8 cellular contexts compared by ENCODE assay signal in genomic region chr17:29145289-29146058, GRCh38. TPM values are rescaled to one million over a fixed set of nuclear protein-coding genes. Genes with fewer than 3 reads are reported as not detected.
DNase-seq lines count a peak whose midpoint lies in the region; ATAC-seq, FAIRE-seq and TF ChIP-seq lines count a peak whose summit lies in the region.

No MANE protein-coding gene starts in this region.

- no peak overlapping the region for H3K4me2 ChIP-seq in neural cell (ENCODE audit: low read length)

- TF ChIP-seq RAD21 in Ishikawa (IDR thresholded peaks at IDR 0.05; ENCODE audit: low read depth), result peak; percentile 72
- TF ChIP-seq RAD21 in neural cell (conservative IDR thresholded peaks at IDR 0.05), result peak; percentile 81

- peak; percentile 81 for TF ChIP-seq CTCF in Panc1 (IDR thresholded peaks at IDR 0.05)
- peak; percentile 63 to 77 (median 69) for TF ChIP-seq CTCF in esophagus muscularis mucosa (IDR thresholded peaks at IDR 0.05)
- peak; percentile 80 for TF ChIP-seq CTCF in neural cell (IDR thresholded peaks at IDR 0.05; ENCODE audit: poor library complexity, severe bottlenecking)
- TF ChIP-seq CTCF in tibial nerve (IDR thresholded peaks at IDR 0.05), result peak; percentile 65 to 79 (median 70)

- no peaks in the 10 kb centered on the region for H3K9me2 ChIP-seq in neural cell (ENCODE audit: insufficient read depth, low read length)

- peak; percentile 92 for FAIRE-seq in GM12892 (lab: Jason Lieb, UNC)

- H3K27me3 ChIP-seq in Panc1 (ENCODE audit: control insufficient read depth, insufficient read depth, low read length) (no peaks in the 10 kb centered on the region), esophagus muscularis mucosa (no peaks in the 10 kb centered on the region), neural cell (ENCODE audit: insufficient read depth, low read depth, low read length) (no peaks in the 10 kb centered on the region), tibial nerve (no peaks in the 10 kb centered on the region)

- H2AFZ ChIP-seq in neural cell (ENCODE audit: low read depth, low read length), result no peak overlapping the region

- H3K4me3 ChIP-seq in Panc1 (ENCODE audit: low read depth in 2 of 2, low read length in 2 of 2), result no peak overlapping the region
- H3K4me3 ChIP-seq in esophagus muscularis mucosa, result no peak overlapping the region
- H3K4me3 ChIP-seq in neural cell (ENCODE audit: low read length), result no peak overlapping the region
- no peak overlapping the region for H3K4me3 ChIP-seq in tibial nerve

- TF ChIP-seq POLR2A in GM12892 (IDR thresholded peaks at IDR 0.05; ENCODE audit: low read depth, low read length), result no peak
- TF ChIP-seq POLR2A in esophagus muscularis mucosa (IDR thresholded peaks at IDR 0.05; ENCODE audit: low read depth), result no peak
- TF ChIP-seq POLR2A in tibial nerve (IDR thresholded peaks at IDR 0.05), result no peak

- no peak overlapping the region for H3K9ac ChIP-seq in neural cell (ENCODE audit: low read length)

- 37% methylated on average over 12 of the region's 12 CpGs for WGBS in esophagus muscularis mucosa
- 40 to 41% methylated on average over 12 of the region's 12 CpGs for WGBS in tibial nerve, 2 donors

- TF ChIP-seq EP300 in Ishikawa (IDR thresholded peaks at IDR 0.05; ENCODE audit: borderline replicate concordance), result no peak
- TF ChIP-seq EP300 in esophagus muscularis mucosa (IDR thresholded peaks at IDR 0.05), result no peak
- no peak for TF ChIP-seq EP300 in neural cell (conservative IDR thresholded peaks at IDR 0.05; ENCODE audit: poor library complexity, severe bottlenecking)
- TF ChIP-seq EP300 in tibial nerve (IDR thresholded peaks at IDR 0.05), result no peak

- H3K79me2 ChIP-seq in neural cell (replicated peaks; ENCODE audit: insufficient read depth, low read length), result peaks cover 3% of the 10 kb centered on the region

- H4K20me1 ChIP-seq in neural cell (ENCODE audit: insufficient read depth), result no peaks in the 10 kb centered on the region

- H3K27ac ChIP-seq in Panc1 (ENCODE audit: low read length) (peak overlapping the region; percentile 73), esophagus muscularis mucosa (replicated peaks in 1 of 4) (peak overlapping the region in 3 of 4 donors; percentile 1 to 65 (median 50)), neural cell (ENCODE audit: low read length) (no peak overlapping the region), tibial nerve (peak overlapping the region in 3 of 4 donors; percentile 31 to 73 (median 57))

- POLR2A ChIA-PET in Panc1 (lab: Charles Lee), result interaction anchor here (0.5 to 1.1 kb wide), 2 partner anchors 22 to 165 kb away, joined by 3 to 5 read pairs; no protein-coding TSS in a partner anchor

- CTCF ChIA-PET in Panc1 (lab: Charles Lee), result interaction anchor here (0.6 to 1.9 kb wide), 11 partner anchors 13 to 180 kb away, joined by 3 to 25 read pairs (median 4); partner anchors contain the start of gene MYO18A

- H3K36me3 ChIP-seq in Panc1 (ENCODE audit: control insufficient read depth, insufficient read depth, low read length), result no peaks in the 10 kb centered on the region
- no peaks in the 10 kb centered on the region for H3K36me3 ChIP-seq in esophagus muscularis mucosa
- no peaks in the 10 kb centered on the region for H3K36me3 ChIP-seq in neural cell (ENCODE audit: insufficient read depth, low read length)
- no peaks in the 10 kb centered on the region for H3K36me3 ChIP-seq in tibial nerve

- H3K4me1 ChIP-seq in Panc1 (ENCODE audit: control insufficient read depth, insufficient read depth, low read length), result peaks cover 58% of the 10 kb centered on the region
- peaks cover 50 to 60% (median 52%) of the 10 kb centered on the region in 4 donors for H3K4me1 ChIP-seq in esophagus muscularis mucosa
- H3K4me1 ChIP-seq in tibial nerve, result peaks cover 0 to 77% (median 33%) of the 10 kb centered on the region in 4 donors

- intact Hi-C loops in Panc1 (cut with micrococcal nuclease; ENCODE audit: unreplicated experiment) (no loop called here), esophagus muscularis mucosa (cut with DNase I) (no loop called here)

- H3F3A ChIP-seq in neural cell (ENCODE audit: insufficient read depth, low read length, poor library complexity, severe bottlenecking), result no peaks in the 10 kb centered on the region

- H3K9me3 ChIP-seq in Panc1 (ENCODE audit: control insufficient read depth, insufficient read depth, low read depth, low read length) (no peaks in the 10 kb centered on the region), esophagus muscularis mucosa (no peaks in the 10 kb centered on the region), neural cell (ENCODE audit: low read length) (no peaks in the 10 kb centered on the region), tibial nerve (no peaks in the 10 kb centered on the region)

- BruUV-seq in Panc1 (replicated peaks; lab: Mats Ljungman, UMichigan), result no TSS peak

- in situ Hi-C loops in Panc1 (cut with HindIII; ENCODE audit: low pct_unique_long_range_greater_than_20kb, low sequenced_read_pairs), result no loop called here

- DNase-seq in 8988T (peak; percentile 78), GM12892 (ENCODE audit: insufficient read length) (no peak), Panc1 (ENCODE audit: low read depth, low spot score) (no peak), esophagus muscularis mucosa (ENCODE audit: extremely low spot score) (no peak), tibial nerve (ENCODE audit: low spot score in 2 of 2) (peak in 1 of 2 donors; percentile 49)
- DNase-seq in activated T-cell treated with anti-CD3 and anti-CD28 coated beads, Interleukin-2, amount 50 U/mL, for 1 hour, result peak; percentile 68

- ATAC-seq in Panc1, result peak; percentile 67

TF ChIP-seq in Ishikawa, 13 proteins besides CTCF, POLR2A, EP300 and RAD21 (continues in another document):
- TF ChIP-seq EGR1 (IDR thresholded peaks at IDR 0.05), result no peak
- TF ChIP-seq TCF12 (IDR thresholded peaks at IDR 0.05; ENCODE audit: low read depth), result no peak
- no peak for TF ChIP-seq USF1 (IDR thresholded peaks at IDR 0.05)
- no peak for TF ChIP-seq CREB1 (IDR thresholded peaks at IDR 0.05; ENCODE audit: low read depth)

TF ChIP-seq in neural cell, 6 proteins besides CTCF, POLR2A, EP300 and RAD21:
- TF ChIP-seq SMC3 (conservative IDR thresholded peaks at IDR 0.05; ENCODE audit: poor library complexity), result peak; percentile 78
- TF ChIP-seq TAF1 (IDR thresholded peaks at IDR 0.05; ENCODE audit: low read depth), result no peak
- TF ChIP-seq REST (IDR thresholded peaks at IDR 0.05; ENCODE audit: borderline replicate concordance), result no peak
TF ChIP-seq in neural cell: peak in this region for 1.

RNA-seq across cellular contexts. Expression of gene MYO18A, which starts 34.7 kb away (rescaled TPM):
- 25.1 TPM for polyA plus RNA-seq in GM12892 (2012; ENCODE audit: missing spikeins)
- total RNA-seq in Panc1 (2021; ENCODE audit: unreplicated experiment), result 108 TPM
- 94.4 TPM for polyA plus RNA-seq in Panc1 (2012; ENCODE audit: insufficient read length)
- total RNA-seq in esophagus muscularis mucosa, result 10 to 100 TPM; 46.7 to 82.7 (median 64.6) TPM
- 21.6 and 23.9 TPM in 2 replicates for polyA plus RNA-seq in neural cell
- polyA minus RNA-seq in neural cell, result 72.5 and 81.3 TPM in 2 replicates
- 100 to 1,000 TPM in 3 of 4 donors, 10 to 100 TPM in 1; 71.6 to 125 (median 104) TPM for total RNA-seq in tibial nerve

Comparison
In these comparisons a context has a peak if more than half of its experiments do, and no peak if none do; other contexts are left out.
1. DNase-seq: peak in 8988T (single experiment) and activated T-cell treated with anti-CD3 and anti-CD28 coated beads, Interleukin-2, amount 50 U/mL, for 1 hour (single experiment); none in GM12892 (single experiment), Panc1 (single experiment) and esophagus muscularis mucosa (single experiment).
2. Peak in every context shown above with its lines, with median percentiles within 50 percentile points of each other: CTCF ChIP-seq.